ENCODE assay signal across 14 cellular contexts in genomic region chr17:47822785-47823184, GRCh38. TPM values are rescaled to one million over a fixed set of nuclear protein-coding genes. Genes with fewer than 3 reads are reported as not detected.
DNase-seq lines count a peak whose midpoint lies in the region; ATAC-seq, FAIRE-seq and TF ChIP-seq lines count a peak whose summit lies in the region.
"Had no signal": no experiment of that assay in that cellular context is flagged by ENCODE, and none has a peak within 500 bp of the region (broad histone marks: within the 10 kb centered on the region; RNA-seq: fewer than 3 reads in every experiment).

No MANE protein-coding gene starts in this region.

- H3K4me1 Mint-ChIP-seq in CD4-positive, alpha-beta memory T cell: peaks cover 12 to 26% (median 21%) of the 10 kb centered on the region in 4 donors
- peaks cover 25% of the 10 kb centered on the region for H3K4me1 Mint-ChIP-seq in activated T-helper 1 cell treated with anti-CD3 and anti-CD28 coated beads, Interleukin-12 subunit alpha, Interleukin-12 subunit beta, Interleukin-2, Interleukin-4 antibody, amounts not matched to agents 30 ng/mL and 10 ng/mL and 1 ng/mL, durations not matched to agents 14 hours and 24 hours and 36 hours (ENCODE audit: low read depth)
- peaks cover 15 to 41% of the 10 kb centered on the region in 2 donors for H3K4me1 Mint-ChIP-seq in natural killer cell

- H3K9me3 ChIP-seq in CD4-positive, alpha-beta memory T cell (ENCODE audit: control insufficient read depth in 1 of 2, low read length in 2 of 2): no peaks in the 10 kb centered on the region
- H3K9me3 ChIP-seq: body of pancreas, suprapubic skin had no signal

- H3K4me3 Mint-ChIP-seq in CD4-positive, alpha-beta memory T cell: peak overlapping the region in 3 of 8 donors; percentile 22 to 99 (median 96)
- H3K4me3 Mint-ChIP-seq in activated T-helper 1 cell treated with anti-CD3 and anti-CD28 coated beads, Interleukin-12 subunit alpha, Interleukin-12 subunit beta, Interleukin-2, Interleukin-4 antibody, amounts not matched to agents 30 ng/mL and 10 ng/mL and 1 ng/mL, durations not matched to agents 14 hours and 24 hours and 36 hours: peak overlapping the region; percentile 94
- no peak overlapping the region for H3K4me3 Mint-ChIP-seq in natural killer cell

- peaks cover 30 to 57% of the 10 kb centered on the region in 2 donors for H3K36me3 Mint-ChIP-seq in CD4-positive, alpha-beta memory T cell
- H3K36me3 Mint-ChIP-seq in activated T-helper 1 cell treated with anti-CD3 and anti-CD28 coated beads, Interleukin-12 subunit alpha, Interleukin-12 subunit beta, Interleukin-2, Interleukin-4 antibody, amounts not matched to agents 30 ng/mL and 10 ng/mL and 1 ng/mL, durations not matched to agents 14 hours and 24 hours and 36 hours (ENCODE audit: low read depth): peaks cover 30% of the 10 kb centered on the region
- H3K36me3 Mint-ChIP-seq in natural killer cell: no peaks in the 10 kb centered on the region

- no peak overlapping the region for H3K27ac ChIP-seq in CD4-positive, alpha-beta memory T cell (ENCODE audit: low read depth, low read length)
- no peak overlapping the region for H3K27ac ChIP-seq in substantia nigra (ENCODE audit: low read depth, low read length, poor library complexity, severe bottlenecking)
- H3K27ac ChIP-seq: suprapubic skin had no signal

- H3K4me3 ChIP-seq in CD4-positive, alpha-beta memory T cell (ENCODE audit: low read length in 2 of 2): no peak overlapping the region
- H3K4me3 ChIP-seq: body of pancreas, hepatocyte, suprapubic skin had no signal

- H3K27me3 ChIP-seq in CD4-positive, alpha-beta memory T cell (ENCODE audit: insufficient read depth, low read length): no peaks in the 10 kb centered on the region
- H3K27me3 ChIP-seq: body of pancreas, hepatocyte, suprapubic skin had no signal

- H3K4me1 ChIP-seq in CD4-positive, alpha-beta memory T cell (ENCODE audit: insufficient read depth, low read length): peaks cover 25% of the 10 kb centered on the region

- ATAC-seq in natural killer cell (no peak), GM21423 (IDR thresholded peaks at IDR 0.05; ENCODE audit: unreplicated experiment) (no peak), GM21529 (IDR thresholded peaks at IDR 0.05; ENCODE audit: unreplicated experiment) (no peak)
- ATAC-seq: body of pancreas had no signal

- FAIRE-seq in HTR-8/SVneo (lab: Jason Lieb, UNC): peak; percentile 70

- DNase-seq in CD4-positive, alpha-beta memory T cell: no peak
- DNase-seq in HTR-8/SVneo (ENCODE audit: insufficient read length, low spot score): no peak
- DNase-seq in activated T-helper 1 cell treated with anti-CD3 and anti-CD28 coated beads, Interleukin-12 subunit alpha, Interleukin-12 subunit beta, Interleukin-2, Interleukin-4 antibody, amounts not matched to agents 30 ng/mL and 10 ng/mL and 1 ng/mL, durations not matched to agents 14 hours and 24 hours and 36 hours (ENCODE audit: low spot score): no peak
- DNase-seq in natural killer cell: no peak
- no peak for DNase-seq in substantia nigra (lab: John Stamatoyannopoulos, UW)
- DNase-seq: body of pancreas; CD4-positive, CD25-positive, alpha-beta regulatory T cell; NCI-H1694 treated with DMSO at 0.1 percent for 48 hours; WERI-Rb-1 had no signal

- CTCF ChIA-PET in CD4-positive, alpha-beta memory T cell (lab: Charles Lee; ENCODE audit: partially characterized antibody): interaction anchor here (1.0 to 3.4 kb wide), 3 partner anchors 8 to 174 kb away, joined by 3 to 22 read pairs (median 7); partner anchors contain the start of genes LRRC46, MRPL10 and SCRN2

- H3K27me3 Mint-ChIP-seq in CD4-positive, alpha-beta memory T cell: no peaks in the 10 kb centered on the region
- H3K27me3 Mint-ChIP-seq in activated T-helper 1 cell treated with anti-CD3 and anti-CD28 coated beads, Interleukin-12 subunit alpha, Interleukin-12 subunit beta, Interleukin-2, Interleukin-4 antibody, amounts not matched to agents 30 ng/mL and 10 ng/mL and 1 ng/mL, durations not matched to agents 14 hours and 24 hours and 36 hours (ENCODE audit: insufficient read depth): no peaks in the 10 kb centered on the region
- H3K27me3 Mint-ChIP-seq in natural killer cell (ENCODE audit: low read depth in 2 of 2): no peaks in the 10 kb centered on the region
- H3K27me3 Mint-ChIP-seq: CD4-positive, CD25-positive, alpha-beta regulatory T cell had no signal

- POLR2A ChIA-PET in CD4-positive, alpha-beta memory T cell (lab: Charles Lee; ENCODE audit: partially characterized antibody): interaction anchor here (2.1 to 3.4 kb wide), 3 partner anchors 8 to 73 kb away, joined by 15 to 57 read pairs (median 26); partner anchors contain the start of genes LRRC46, MRPL10, SCRN2 and SP2

- peak overlapping the region in 6 of 7 donors; percentile 17 to 98 (median 91) for H3K27ac Mint-ChIP-seq in CD4-positive, alpha-beta memory T cell
- H3K27ac Mint-ChIP-seq in activated T-helper 1 cell treated with anti-CD3 and anti-CD28 coated beads, Interleukin-12 subunit alpha, Interleukin-12 subunit beta, Interleukin-2, Interleukin-4 antibody, amounts not matched to agents 30 ng/mL and 10 ng/mL and 1 ng/mL, durations not matched to agents 14 hours and 24 hours and 36 hours: no peak overlapping the region
- H3K27ac Mint-ChIP-seq in natural killer cell: peak overlapping the region; percentile 90 to 98

- peaks cover 50% of the 10 kb centered on the region for H3K36me3 ChIP-seq in CD4-positive, alpha-beta memory T cell (ENCODE audit: insufficient read depth, low read length)

- peaks cover 0 to 3% (median 0%) of the 10 kb centered on the region in 8 donors for H3K9me3 Mint-ChIP-seq in CD4-positive, alpha-beta memory T cell
- no peaks in the 10 kb centered on the region for H3K9me3 Mint-ChIP-seq in activated T-helper 1 cell treated with anti-CD3 and anti-CD28 coated beads, Interleukin-12 subunit alpha, Interleukin-12 subunit beta, Interleukin-2, Interleukin-4 antibody, amounts not matched to agents 30 ng/mL and 10 ng/mL and 1 ng/mL, durations not matched to agents 14 hours and 24 hours and 36 hours
- no peaks in the 10 kb centered on the region for H3K9me3 Mint-ChIP-seq in natural killer cell
- H3K9me3 Mint-ChIP-seq: CD4-positive, CD25-positive, alpha-beta regulatory T cell had no signal

- TF ChIP-seq CTCF in natural killer cell (IDR thresholded peaks at IDR 0.05): no peak

- intact Hi-C loops in CD4-positive, alpha-beta memory T cell (cut with micrococcal nuclease): loop anchor here (10.0 kb wide), 1 partner anchor 758 kb away; no protein-coding TSS in a partner anchor
- intact Hi-C loops in activated T-helper 1 cell treated with anti-CD3 and anti-CD28 coated beads, Interleukin-12 subunit alpha, Interleukin-12 subunit beta, Interleukin-2, Interleukin-4 antibody, amounts not matched to agents 30 ng/mL and 10 ng/mL and 1 ng/mL, durations not matched to agents 14 hours and 24 hours and 36 hours (cut with micrococcal nuclease): loop anchor here (5.0 kb wide), 1 partner anchor 45 kb away; no protein-coding TSS in a partner anchor
- intact Hi-C loops in natural killer cell (cut with micrococcal nuclease): loop anchor here (10.0 kb wide), 1 partner anchor 88 kb away; the partner anchor contains the start of gene TBX21

RNA-seq across cellular contexts. Expression of gene OSBPL7, which starts 1.2 kb away (rescaled TPM):
- 10 to 100 TPM; 46.5 to 50.4 TPM for total RNA-seq in CD4-positive, alpha-beta memory T cell
- 1 to 10 TPM; 1.6 to 7.9 TPM for polyA plus RNA-seq in CD4-positive, alpha-beta memory T cell
- total RNA-seq in activated T-helper 1 cell treated with anti-CD3 and anti-CD28 coated beads, Interleukin-12 subunit alpha, Interleukin-12 subunit beta, Interleukin-2, Interleukin-4 antibody, amounts not matched to agents 30 ng/mL and 10 ng/mL and 1 ng/mL, durations not matched to agents 14 hours and 24 hours and 36 hours: 18.6 and 21.6 TPM in 2 replicates
- 100 to 1,000 TPM; 113 to 162 (median 119) TPM for total RNA-seq in natural killer cell

RNA-seq across cellular contexts. Expression of gene MRPL10, which starts 8.6 kb away (rescaled TPM):
- 10 to 100 TPM; 39.6 to 41.4 TPM for total RNA-seq in CD4-positive, alpha-beta memory T cell
- 10 to 100 TPM; 45.9 to 69.6 TPM for polyA plus RNA-seq in CD4-positive, alpha-beta memory T cell
- 53.6 and 56.9 TPM in 2 replicates for total RNA-seq in activated T-helper 1 cell treated with anti-CD3 and anti-CD28 coated beads, Interleukin-12 subunit alpha, Interleukin-12 subunit beta, Interleukin-2, Interleukin-4 antibody, amounts not matched to agents 30 ng/mL and 10 ng/mL and 1 ng/mL, durations not matched to agents 14 hours and 24 hours and 36 hours
- 100 to 1,000 TPM; 106 to 232 (median 144) TPM for total RNA-seq in natural killer cell

RNA-seq across cellular contexts. Expression of gene LRRC46, which starts 8.7 kb away (rescaled TPM):
- total RNA-seq in CD4-positive, alpha-beta memory T cell: under 1 TPM; 0.23 to 0.69 TPM
- polyA plus RNA-seq in CD4-positive, alpha-beta memory T cell: not detected
- total RNA-seq in activated T-helper 1 cell treated with anti-CD3 and anti-CD28 coated beads, Interleukin-12 subunit alpha, Interleukin-12 subunit beta, Interleukin-2, Interleukin-4 antibody, amounts not matched to agents 30 ng/mL and 10 ng/mL and 1 ng/mL, durations not matched to agents 14 hours and 24 hours and 36 hours: 0.39 and 0.70 TPM in 2 replicates
- 1 to 10 TPM; 1.7 to 3.1 (median 2.7) TPM for total RNA-seq in natural killer cell
- total RNA-seq: body of pancreas, hepatocyte, pulmonary artery endothelial cell, suprapubic skin had no signal

RNA-seq across cellular contexts. Expression of gene SCRN2, which starts 18.3 kb away (rescaled TPM):
- total RNA-seq in CD4-positive, alpha-beta memory T cell: 10 to 100 TPM; 26.4 to 30.5 TPM
- 10 to 100 TPM; 15.7 to 19.5 TPM for polyA plus RNA-seq in CD4-positive, alpha-beta memory T cell
- 24.5 and 26.3 TPM in 2 replicates for total RNA-seq in activated T-helper 1 cell treated with anti-CD3 and anti-CD28 coated beads, Interleukin-12 subunit alpha, Interleukin-12 subunit beta, Interleukin-2, Interleukin-4 antibody, amounts not matched to agents 30 ng/mL and 10 ng/mL and 1 ng/mL, durations not matched to agents 14 hours and 24 hours and 36 hours
- total RNA-seq in natural killer cell: 10 to 100 TPM; 33.7 to 38.0 (median 35.7) TPM

RNA-seq across cellular contexts. Expression of gene SP6, which starts 28.2 kb away (rescaled TPM):
- total RNA-seq in CD4-positive, alpha-beta memory T cell: not detected
- not detected for polyA plus RNA-seq in CD4-positive, alpha-beta memory T cell
- 0.05 and 0.12 TPM in 2 replicates for total RNA-seq in activated T-helper 1 cell treated with anti-CD3 and anti-CD28 coated beads, Interleukin-12 subunit alpha, Interleukin-12 subunit beta, Interleukin-2, Interleukin-4 antibody, amounts not matched to agents 30 ng/mL and 10 ng/mL and 1 ng/mL, durations not matched to agents 14 hours and 24 hours and 36 hours
- total RNA-seq in natural killer cell: under 1 TPM in 2 of 3 donors, not detected in 1; 0.09 TPM
- polyA plus RNA-seq: CD4-positive, CD25-positive, alpha-beta regulatory T cell had no signal
